Comparison of ENCODE assay signal across 8 cellular contexts in the genomic region with DNA sequence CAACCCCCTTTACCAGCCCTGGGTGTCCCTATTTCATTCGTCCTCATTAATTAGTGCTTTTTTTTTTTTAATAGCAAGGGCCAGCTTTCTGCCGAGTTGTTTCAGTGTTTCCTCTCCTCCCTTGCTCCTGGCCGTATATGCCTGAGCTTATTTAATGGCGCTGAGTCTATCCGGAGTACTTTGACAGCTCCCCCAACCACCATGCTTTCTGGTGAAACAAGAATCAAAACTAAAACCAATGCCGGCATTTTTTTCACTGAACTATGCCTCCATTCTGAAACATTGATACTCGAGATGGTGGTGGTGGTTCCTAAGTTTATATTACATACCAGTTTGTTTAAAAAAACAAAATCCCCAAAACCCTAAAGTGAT. TPM values are rescaled to one million over a fixed set of nuclear protein-coding genes. Genes with fewer than 3 reads are reported as not detected.
DNase-seq lines count a peak whose midpoint lies in the region; TF ChIP-seq lines count a peak whose summit lies in the region.

No MANE protein-coding gene starts in this region.

- peak; percentile 69 for DNase-seq in GM13977 (ENCODE audit: low spot score)
- no peak for DNase-seq in LNCaP clone FGC (ENCODE audit: low read depth)
- DNase-seq in WERI-Rb-1: no peak
- DNase-seq in glomerular visceral epithelial cell (ENCODE audit: extremely low spot score): peak; percentile 41
- peak; percentile 34 for DNase-seq in renal cortical epithelial cell (ENCODE audit: low read depth)
- DNase-seq in NCI-H2107 (lab: John Stamatoyannopoulos, UW): no peak
- no peak for DNase-seq in stimulated activated CD8-positive, alpha-beta memory T cell treated with anti-CD3 and anti-CD28 coated beads, Interleukin-4, amount 100 ng/mL, for 48 hours

- H3K27me3 ChIP-seq in ACC112 (ENCODE audit: insufficient read depth, low read length) (no peaks in the 10 kb centered on the region), WERI-Rb-1 (ENCODE audit: insufficient read depth, low read depth, severe bottlenecking) (no peaks in the 10 kb centered on the region)

- 0 out of 2 replicates have a peak, but pooled peaks cover 4% of the 10 kb centered on the region for H3K36me3 ChIP-seq in ACC112 (ENCODE audit: insufficient read depth, low read length)
- H3K36me3 ChIP-seq in WERI-Rb-1: no peaks in the 10 kb centered on the region

- H2AFZ ChIP-seq in ACC112 (ENCODE audit: low read length, unreplicated experiment): peak overlapping the region; percentile 88

- peak overlapping the region; percentile 63 for H3K27ac ChIP-seq in ACC112 (ENCODE audit: low read depth, low read length)
- peak overlapping the region; percentile 76 for H3K27ac ChIP-seq in WERI-Rb-1

- TF ChIP-seq CTCF in GM13977 (IDR thresholded peaks at IDR 0.05; ENCODE audit: extremely low read depth, insufficient read depth, missing control alignments) (no peak), LNCaP clone FGC (IDR thresholded peaks at IDR 0.05; ENCODE audit: control insufficient read depth, extremely low read depth, insufficient read depth) (no peak), WERI-Rb-1 (IDR thresholded peaks at IDR 0.05; ENCODE audit: low read depth, low read length) (no peak)

- H3K4me3 ChIP-seq in ACC112 (ENCODE audit: low read depth, low read length) (peak overlapping the region; percentile 95), LNCaP clone FGC (ENCODE audit: low read depth, low read length) (peak overlapping the region; percentile 82), WERI-Rb-1 (ENCODE audit: low read depth, low read length) (peak overlapping the region; percentile 72)

- H3K79me2 ChIP-seq in ACC112 (ENCODE audit: control insufficient read depth, insufficient read depth, low read length, unreplicated experiment): peaks cover 50% of the 10 kb centered on the region

- in situ Hi-C loops in GM13977 (cut with MboI; ENCODE audit: low pct_unique_long_range_greater_than_20kb, low sequenced_read_pairs, unreplicated experiment): no loop called here

- peaks cover 17% of the 10 kb centered on the region for H3K4me1 ChIP-seq in ACC112 (ENCODE audit: control insufficient read depth, insufficient read depth, low read length, unreplicated experiment)

- H3K9me3 ChIP-seq in WERI-Rb-1 (ENCODE audit: severe bottlenecking): no peaks in the 10 kb centered on the region

RNA-seq across cellular contexts. Expression of gene DCBLD1, which starts 1.2 kb away (rescaled TPM):
- total RNA-seq in renal cortical epithelial cell: 20.2 and 21.2 TPM in 2 replicates

RNA-seq across cellular contexts. Expression of gene ROS1, which starts 57.9 kb away (rescaled TPM):
- 0.35 and 2.7 TPM in 2 replicates for total RNA-seq in renal cortical epithelial cell

Comparison
In these comparisons a context has a peak if more than half of its experiments do, and no peak if none do; other contexts are left out.
1. DNase-seq: peak in GM13977 (single experiment), glomerular visceral epithelial cell (single experiment) and renal cortical epithelial cell (single experiment); none in LNCaP clone FGC (single experiment), WERI-Rb-1 (single experiment), NCI-H2107 (single experiment) and stimulated activated CD8-positive, alpha-beta memory T cell treated with anti-CD3 and anti-CD28 coated beads, Interleukin-4, amount 100 ng/mL, for 48 hours (single experiment).
2. Peak in every context shown above with its lines, with median percentiles within 50 percentile points of each other: H3K4me3 ChIP-seq.